In the genomic region with DNA sequence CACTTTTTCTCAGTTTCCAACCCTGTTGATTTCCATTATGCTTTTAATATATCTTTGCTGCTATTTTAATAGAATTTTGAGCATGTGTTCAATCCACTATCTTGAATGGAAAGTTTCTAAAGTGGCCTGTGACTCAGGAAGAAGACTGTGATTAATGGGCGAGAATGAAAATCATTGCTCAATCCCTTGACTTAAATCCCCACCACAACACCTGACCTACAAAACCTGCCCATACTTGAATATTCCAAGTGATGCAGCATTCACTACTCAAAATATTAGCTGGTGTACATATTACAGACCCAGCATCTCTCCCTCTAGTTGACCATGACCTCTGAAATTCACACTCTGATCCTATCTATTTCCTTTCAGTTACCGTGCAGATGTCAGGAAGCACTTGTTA, we compare ENCODE assay signal across 14 cellular contexts. TPM values are rescaled to one million over a fixed set of nuclear protein-coding genes. Genes with fewer than 3 reads are reported as not detected.
DNase-seq lines count a peak whose midpoint lies in the region; FAIRE-seq and TF ChIP-seq lines count a peak whose summit lies in the region.
"Had no signal": no experiment of that assay in that cellular context is flagged by ENCODE, and none has a peak within 500 bp of the region (broad histone marks: within the 10 kb centered on the region; RNA-seq: fewer than 3 reads in every experiment).

No MANE protein-coding gene starts in this region.

- H3K36me3 Mint-ChIP-seq in Calu3 (ENCODE audit: insufficient read depth, unreplicated experiment) = peaks cover 21% of the 10 kb centered on the region
- H3K36me3 Mint-ChIP-seq in nephron (ENCODE audit: low read depth) = no peaks in the 10 kb centered on the region

- no peaks in the 10 kb centered on the region for H3K9me3 Mint-ChIP-seq in Calu3 (ENCODE audit: low read depth, unreplicated experiment)
- H3K9me3 Mint-ChIP-seq in nephron = peaks cover 3% of the 10 kb centered on the region

- FAIRE-seq in bronchial epithelial cell (lab: Jason Lieb, UNC) = no peak

- H3K27ac Mint-ChIP-seq in Calu3 (ENCODE audit: unreplicated experiment) (peak overlapping the region; percentile 13), nephron (no peak overlapping the region)

- intact Hi-C loops in Calu3 (cut with micrococcal nuclease; ENCODE audit: unreplicated experiment) = loop anchor here (5.0 kb wide), 1 partner anchor 35 kb away; no protein-coding TSS in a partner anchor

- H3K27me3 ChIP-seq in bronchial epithelial cell (ENCODE audit: control insufficient read depth, insufficient read depth, low read length) = no peaks in the 10 kb centered on the region
- H3K27me3 ChIP-seq: SJSA1 had no signal

- H3K4me3 ChIP-seq in bronchial epithelial cell (ENCODE audit: low read depth, low read length) = no peak overlapping the region
- H3K4me3 ChIP-seq: SJSA1 had no signal

- H3K27me3 Mint-ChIP-seq in Calu3 (ENCODE audit: unreplicated experiment) = no peaks in the 10 kb centered on the region
- H3K27me3 Mint-ChIP-seq in nephron (ENCODE audit: low read depth) = peaks cover 39% of the 10 kb centered on the region

- TF ChIP-seq CTCF in Calu3 (IDR thresholded peaks at IDR 0.05; ENCODE audit: unreplicated experiment) (no peak), bronchial epithelial cell (IDR thresholded peaks at IDR 0.05; ENCODE audit: insufficient read depth, low read length, severe bottlenecking) (no peak), nephron (IDR thresholded peaks at IDR 0.05; ENCODE audit: unreplicated experiment in 3 of 3) (no peak)

- H3K4me1 Mint-ChIP-seq in Calu3 (ENCODE audit: low read depth, unreplicated experiment) = peaks cover 46% of the 10 kb centered on the region
- H3K4me1 Mint-ChIP-seq in nephron = no peaks in the 10 kb centered on the region

- H3K36me3 ChIP-seq in bronchial epithelial cell (ENCODE audit: control insufficient read depth, insufficient read depth, low read length) = no peaks in the 10 kb centered on the region
- H3K36me3 ChIP-seq: SJSA1 had no signal

- no TSS peak for BruUV-seq in Calu3 (replicated peaks; lab: Mats Ljungman, UMichigan)

- CTCF ChIA-PET in Calu3 (lab: Charles Lee) = interaction anchor here (1.5 kb wide), 1 partner anchor 30 kb away, joined by 9 read pairs; the partner anchor contains the start of gene OAS1

- H3K4me3 Mint-ChIP-seq in Calu3 (ENCODE audit: low read depth, unreplicated experiment) (no peak overlapping the region), nephron (peak overlapping the region; percentile 12 to 54 (median 40))

- no peak for DNase-seq in Calu3
- DNase-seq in NCI-H510A treated with DMSO at 0.1 percent for 48 hours (lab: John Stamatoyannopoulos, UW) = peak; percentile 34
- peak; percentile 99 for DNase-seq in bronchial epithelial cell (ENCODE audit: low read depth)
- DNase-seq in COLO829 (ENCODE audit: low spot score) = no peak
- DNase-seq in OCI-M2 (lab: John Stamatoyannopoulos, UW; ENCODE audit: unreplicated experiment) = no peak
- no peak for DNase-seq in ureter (ENCODE audit: low spot score)
- DNase-seq: amniotic stem cell; mesendoderm; NCI-H1436; NCI-H69; posterior cingulate gyrus; stimulated activated CD4-positive, alpha-beta T cell treated with anti-CD3 and anti-CD28 coated beads, Interleukin-4, amount 100 ng/mL, for 24 hours had no signal

RNA-seq across cellular contexts. Expression of gene OAS3, which starts 1.3 kb away (rescaled TPM):
- total RNA-seq in Calu3 (2022) (159 and 326 TPM in 2 replicates), bronchial epithelial cell (1.3 TPM in 2 replicates), ureter (33.4 TPM)

RNA-seq across cellular contexts. Expression of gene OAS1, which starts 30.2 kb away (rescaled TPM):
- 170 and 429 TPM in 2 replicates for total RNA-seq in Calu3 (2022)
- 1.3 and 4.9 TPM in 2 replicates for total RNA-seq in bronchial epithelial cell
- 48.4 TPM for total RNA-seq in ureter
- total RNA-seq: SJSA1 had no signal

RNA-seq across cellular contexts. Expression of gene OAS2, which starts 41.4 kb away (rescaled TPM):
- total RNA-seq in Calu3 (2022) (58.1 and 211 TPM in 2 replicates), bronchial epithelial cell (0.64 and 0.79 TPM in 2 replicates), ureter (27.5 TPM)

Comparison
In these comparisons a context has a peak if more than half of its experiments do, and no peak if none do; other contexts are left out.
1. DNase-seq: peak in NCI-H510A treated with DMSO at 0.1 percent for 48 hours (single experiment) and bronchial epithelial cell (single experiment); none in Calu3 (single experiment), COLO829 (single experiment), OCI-M2 (single experiment) and ureter (single experiment).
2. RNA of gene OAS3, which starts 1.3 kb away (total RNA-seq): 159 to 326 TPM in Calu3 and 33.4 TPM in ureter (single experiment); 1.3 TPM in bronchial epithelial cell; every median in the first group is over 10 times any median in the second.
3. RNA of gene OAS2, which starts 41.4 kb away (total RNA-seq): 58.1 to 211 TPM in Calu3 and 27.5 TPM in ureter (single experiment); 0.64 to 0.79 TPM in bronchial epithelial cell; every median in the first group is over 10 times any median in the second.